In the genomic region with DNA sequence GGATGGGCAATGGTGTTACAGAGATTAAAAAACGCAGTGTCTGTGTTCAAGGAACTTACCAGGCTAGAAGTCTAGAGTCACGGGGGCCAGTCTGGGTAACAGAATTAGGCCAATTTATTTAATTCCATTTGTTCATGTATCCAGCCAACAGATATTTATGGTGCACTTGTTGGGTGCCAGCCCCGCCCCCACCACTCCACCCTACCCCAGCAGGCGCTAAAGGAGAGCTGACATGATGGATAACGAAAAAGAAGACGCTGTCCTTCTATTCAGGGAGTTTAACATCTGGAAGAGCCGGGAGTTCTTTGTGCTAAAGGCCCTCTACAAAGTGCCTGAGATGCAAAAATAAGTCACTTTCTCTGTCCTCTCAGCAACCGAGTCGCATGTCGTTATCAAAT, we compare ENCODE assay signal across 9 cellular contexts. TPM values are rescaled to one million over a fixed set of nuclear protein-coding genes. Genes with fewer than 3 reads are reported as not detected.
DNase-seq lines count a peak whose midpoint lies in the region; ATAC-seq, FAIRE-seq and TF ChIP-seq lines count a peak whose summit lies in the region.
"Had no signal": no experiment of that assay in that cellular context is flagged by ENCODE, and none has a peak within 500 bp of the region (broad histone marks: within the 10 kb centered on the region; RNA-seq: fewer than 3 reads in every experiment).

No MANE protein-coding gene starts in this region.

- no peak for TF ChIP-seq POLR2A in GM12878 (IDR thresholded peaks at IDR 0.05; ENCODE audit: low read depth, low read length)

- WGBS in GM12878 (ENCODE audit: insufficient coverage, insufficient replicate concordance, low lambda C conversion rate, missing lambda C conversion rate), result under 1% methylated on average over 10 of the region's 10 CpGs

- H3K36me3 ChIP-seq in GM12878 (ENCODE audit: control insufficient read depth in 2 of 2, insufficient read depth in 2 of 2, low read length in 1 of 2) (no peaks in the 10 kb centered on the region), lower lobe of right lung (no peaks in the 10 kb centered on the region)

- in situ Hi-C loops in GM12878 (cut with MboI), result no loop called here

- CTCF ChIA-PET in GM12878 (lab: Yijun Ruan, JAX), result interaction anchor here (1.0 to 1.7 kb wide), 5 partner anchors 9 to 59 kb away, joined by 3 to 5 read pairs (median 3); no protein-coding TSS in a partner anchor

- H3K9me3 Mint-ChIP-seq in activated T-cell treated with anti-CD3 and anti-CD28 coated beads, Interleukin-2, amount 50 U/mL, for 72 hours, result no peaks in the 10 kb centered on the region
- H3K9me3 Mint-ChIP-seq in type B pancreatic cell, result no peaks in the 10 kb centered on the region

- SMC1A ChIA-PET in GM12878 (lab: Charles Lee; ENCODE audit: uncharacterized antibody, unreplicated experiment), result interaction anchor here (0.8 to 5.2 kb wide), 12 partner anchors 9 to 67 kb away, joined by 3 to 33 read pairs (median 4); no protein-coding TSS in a partner anchor

- RAD21 ChIA-PET in GM12878 (lab: Charles Lee; ENCODE audit: unreplicated experiment), result interaction anchor here (1.1 to 1.3 kb wide), 2 partner anchors 59 to 67 kb away, joined by 3 to 6 read pairs; no protein-coding TSS in a partner anchor

- DNase-seq in activated T-cell treated with anti-CD3 and anti-CD28 coated beads, Interleukin-2, amount 50 U/mL, for 72 hours, result peak in 1 of 2 donors; percentile 14
- no peak for DNase-seq in activated T-cell treated with anti-CD3 and anti-CD28 coated beads, Interleukin-2, amount 50 U/mL, for 48 hours
- DNase-seq in GM12878 (ENCODE audit: low read depth, low spot score) (no peak), lower lobe of right lung (no peak), type B pancreatic cell (ENCODE audit: extremely low spot score, unreplicated experiment) (no peak), KG1 (lab: John Stamatoyannopoulos, UW) (no peak)
- DNase-seq: NCI-H1048 had no signal

- BruUV-seq in GM12878 (replicated peaks; lab: Mats Ljungman, UMichigan), result no TSS peak

- H3K9me3 ChIP-seq in GM12878 (replicated peaks; ENCODE audit: control insufficient read depth, insufficient read depth, low read length), result no peaks in the 10 kb centered on the region
- no peaks in the 10 kb centered on the region for H3K9me3 ChIP-seq in lower lobe of right lung

- no peaks in the 10 kb centered on the region for H4K20me1 ChIP-seq in GM12878 (ENCODE audit: control insufficient read depth, insufficient read depth)

- H3K9ac ChIP-seq in GM12878 (ENCODE audit: control insufficient read depth, insufficient read depth, low read length), result no peak overlapping the region; the same call in 1 of the 2 replicates

- no peak for TF ChIP-seq EP300 in GM12878 (IDR thresholded peaks at IDR 0.05; ENCODE audit: borderline replicate concordance in 1 of 2, control insufficient read depth in 1 of 2, low read depth in 2 of 2, low read length in 2 of 2)

- H3K27ac Mint-ChIP-seq in activated T-cell treated with anti-CD3 and anti-CD28 coated beads, Interleukin-2, amount 50 U/mL, for 72 hours, result peak overlapping the region; percentile 94
- H3K27ac Mint-ChIP-seq in type B pancreatic cell, result peak overlapping the region; percentile 74

- H2AFZ ChIP-seq in GM12878 (ENCODE audit: control insufficient read depth, low read depth, low read length), result peak overlapping the region; percentile 90

- H3K4me3 Mint-ChIP-seq in activated T-cell treated with anti-CD3 and anti-CD28 coated beads, Interleukin-2, amount 50 U/mL, for 72 hours, result peak overlapping the region; percentile 97 to 98
- peak overlapping the region; percentile 97 for H3K4me3 Mint-ChIP-seq in type B pancreatic cell

- H3K36me3 Mint-ChIP-seq in activated T-cell treated with anti-CD3 and anti-CD28 coated beads, Interleukin-2, amount 50 U/mL, for 72 hours (ENCODE audit: insufficient read depth in 2 of 2), result peaks cover 2 to 7% of the 10 kb centered on the region in 2 donors
- no peaks in the 10 kb centered on the region for H3K36me3 Mint-ChIP-seq in type B pancreatic cell

- no peak overlapping the region for H3K27ac ChIP-seq in GM12878 (ENCODE audit: control insufficient read depth, insufficient read depth)
- H3K27ac ChIP-seq in lower lobe of right lung, result peak overlapping the region; percentile 87

- no peak for FAIRE-seq in GM12878 (lab: Jason Lieb, UNC)

- peak overlapping the region; percentile 74 for H3K4me3 ChIP-seq in GM12878
- H3K4me3 ChIP-seq in lower lobe of right lung, result peak overlapping the region; percentile 100

- H3K27me3 Mint-ChIP-seq in activated T-cell treated with anti-CD3 and anti-CD28 coated beads, Interleukin-2, amount 50 U/mL, for 72 hours (ENCODE audit: low read depth), result peaks cover 40% of the 10 kb centered on the region
- peaks cover 89% of the 10 kb centered on the region for H3K27me3 Mint-ChIP-seq in type B pancreatic cell

- no peak for TF ChIP-seq RAD21 in GM12878 (IDR thresholded peaks at IDR 0.05; ENCODE audit: insufficient read depth, low read depth, low read length)

- TF ChIP-seq CTCF in GM12878 (IDR thresholded peaks at IDR 0.05 in 2 of 3, conservative IDR thresholded peaks at IDR 0.05 in 1 of 3; ENCODE audit: control insufficient read depth in 2 of 3, extremely low read depth in 1 of 3, insufficient read depth in 1 of 3, low read depth in 3 of 3, low read length in 3 of 3), result no peak
- TF ChIP-seq CTCF in lower lobe of right lung (IDR thresholded peaks at IDR 0.05), result no peak
- TF ChIP-seq CTCF in type B pancreatic cell (conservative IDR thresholded peaks at IDR 0.05), result no peak

- H3K4me1 ChIP-seq in GM12878 (ENCODE audit: control insufficient read depth, insufficient read depth, low read length) (0 out of 2 replicates have a peak, but pooled peaks cover 2% of the 10 kb centered on the region), lower lobe of right lung (peaks cover 30% of the 10 kb centered on the region)

- H3K4me2 ChIP-seq in GM12878 (ENCODE audit: control insufficient read depth, insufficient read depth), result peak overlapping the region; percentile 99

- POLR2A ChIA-PET in GM12878 (lab: Charles Lee), result interaction anchor here (0.9 to 1.5 kb wide), 6 partner anchors 10 to 56 kb away, joined by 3 to 6 read pairs (median 4); no protein-coding TSS in a partner anchor

- H3K79me2 ChIP-seq in GM12878 (ENCODE audit: control insufficient read depth, insufficient read depth, low read length), result peaks cover 30% of the 10 kb centered on the region

- no peak for ATAC-seq in activated T-cell treated with anti-CD3 and anti-CD28 coated beads, Interleukin-2, amount 50 U/mL, for 72 hours (replicated peaks in 1 of 2)
- ATAC-seq in GM12878, result no peak
- ATAC-seq in lower lobe of right lung, result no peak
- ATAC-seq in HG03175 (IDR thresholded peaks at IDR 0.05; ENCODE audit: unreplicated experiment), result no peak
- no peak for ATAC-seq in HG03432 (IDR thresholded peaks at IDR 0.05; ENCODE audit: unreplicated experiment)

- H3K27me3 ChIP-seq in GM12878 (replicated peaks in 1 of 2; ENCODE audit: control insufficient read depth in 2 of 2, insufficient read depth in 2 of 2, low read length in 1 of 2) (peaks cover 0 to 6% of the 10 kb centered on the region in 2 experiments; a peak in 1 of 4 replicates), lower lobe of right lung (ENCODE audit: low read depth) (peaks cover 10% of the 10 kb centered on the region)

- intact Hi-C loops in GM12878 (cut with micrococcal nuclease; ENCODE audit: unreplicated experiment), result no loop called here
- intact Hi-C loops in lower lobe of right lung (cut with DNase I), result no loop called here

- H3K4me1 Mint-ChIP-seq in activated T-cell treated with anti-CD3 and anti-CD28 coated beads, Interleukin-2, amount 50 U/mL, for 72 hours (ENCODE audit: low read depth), result peaks cover 42% of the 10 kb centered on the region
- H3K4me1 Mint-ChIP-seq in type B pancreatic cell (ENCODE audit: unreplicated experiment), result peaks cover 14% of the 10 kb centered on the region

TF ChIP-seq in GM12878, 131 proteins besides CTCF, POLR2A, EP300 and RAD21 (continues in another document):
- TF ChIP-seq, protein P1, sequence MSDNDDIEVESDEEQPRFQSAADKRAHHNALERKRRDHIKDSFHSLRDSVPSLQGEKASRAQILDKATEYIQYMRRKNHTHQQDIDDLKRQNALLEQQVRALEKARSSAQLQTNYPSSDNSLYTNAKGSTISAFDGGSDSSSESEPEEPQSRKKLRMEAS (IDR thresholded peaks at IDR 0.05; ENCODE audit: low read depth, low read length), result no peak
- no peak for TF ChIP-seq SIX5 (IDR thresholded peaks at IDR 0.05; ENCODE audit: low read depth, low read length, severe bottlenecking)

RNA-seq across cellular contexts. Expression of a gene that starts 1.1 kb away (rescaled TPM):
- total RNA-seq in activated T-cell treated with anti-CD3 and anti-CD28 coated beads, Interleukin-2, amount 50 U/mL, for 72 hours, result 10 to 100 TPM; 29.6 to 43.5 TPM
- 66.1 and 72.4 TPM in 2 replicates for total RNA-seq in GM12878 (2013; cell fraction: nucleolus; rRNA removed)
- total RNA-seq in GM12878 (2014; rRNA removed) (11.3 and 13.0 TPM in 2 replicates), GM12878 (2014; rRNA removed; fragmentation: Illumina TruSeq; extraction: Trizol) (13.8 and 15.4 TPM in 2 replicates), GM12878 (2021) (11.6 and 13.4 TPM in 2 replicates), lower lobe of right lung (25.2 TPM), type B pancreatic cell (ENCODE audit: low replicate concordance) (7.3 and 9.5 TPM in 2 replicates)
- polyA plus RNA-seq in GM12878 (2011; ENCODE audit: low read depth), result 18.1 TPM
- polyA plus RNA-seq in GM12878 (2011; rRNA removed) (40.6 and 48.9 TPM in 2 replicates), GM12878 (2014; fragmentation: Illumina TruSeq; extraction: Trizol) (16.1 and 23.7 TPM in 2 replicates), GM12878 (2014; fragmentation: Nextera tagmentation; extraction: Ambion mirVana) (1 to 10 TPM; 3.5 to 4.6 TPM), GM12878 (2014; rRNA removed) (15.4 and 17.5 TPM in 2 replicates), GM12878 (2016; fragmentation: Nextera tagmentation; extraction: Ambion mirVana) (10 to 100 TPM; 12.0 to 14.2 TPM)
- polyA plus RNA-seq in GM12878 (2011; cell fraction: cytosol; rRNA removed), result 15.6 and 17.6 TPM in 2 replicates
- polyA plus RNA-seq in GM12878 (2011; cell fraction: nucleus; rRNA removed), result 119 and 146 TPM in 2 replicates
- 7.4 and 7.7 TPM in 2 replicates for polyA plus RNA-seq in GM12878 (2012)
- polyA minus RNA-seq in GM12878 (2011; rRNA and poly(A)+ RNA removed), result 37.3 and 46.3 TPM in 2 replicates
- 15.2 and 16.0 TPM in 2 replicates for polyA minus RNA-seq in GM12878 (2011; cell fraction: cytosol; rRNA and poly(A)+ RNA removed)
- 55.7 and 73.1 TPM in 2 replicates for polyA minus RNA-seq in GM12878 (2011; cell fraction: nucleus; rRNA and poly(A)+ RNA removed)
